ENCODE assay signal across 8 cellular contexts in genomic region chr4:6308890-6309643, GRCh38. TPM values are rescaled to one million over a fixed set of nuclear protein-coding genes. Genes with fewer than 3 reads are reported as not detected.
DNase-seq lines count a peak whose midpoint lies in the region; ATAC-seq and TF ChIP-seq lines count a peak whose summit lies in the region.

No MANE protein-coding gene starts in this region.

- no peak for TF ChIP-seq POLR2A in prostate gland (IDR thresholded peaks at IDR 0.05)

- 0 out of 2 replicates have a peak overlapping the region, but pooled peaks have one; percentile 12 for H3K27ac ChIP-seq in Panc1 (ENCODE audit: low read length)
- no peak overlapping the region for H3K27ac ChIP-seq in foreskin keratinocyte
- H3K27ac ChIP-seq in prostate gland: peak overlapping the region in 1 of 2 donors; percentile 42

- POLR2A ChIA-PET in Panc1 (lab: Charles Lee): no interaction called here

- H3K9me3 ChIP-seq in ES-I3 (ENCODE audit: control insufficient read depth, insufficient read depth, low read length) (no peaks in the 10 kb centered on the region), Panc1 (ENCODE audit: control insufficient read depth, insufficient read depth, low read depth, low read length) (no peaks in the 10 kb centered on the region), prostate gland (no peaks in the 10 kb centered on the region)

- CTCF ChIA-PET in Panc1 (lab: Charles Lee): interaction anchor here (1.1 to 1.3 kb wide), 2 partner anchors 25 to 45 kb away, joined by 3 read pairs; no protein-coding TSS in a partner anchor

- no TSS peak for BruUV-seq in Panc1 (replicated peaks; lab: Mats Ljungman, UMichigan)

- H3K4me1 ChIP-seq in ES-I3 (ENCODE audit: insufficient read depth, low read length) (no peaks in the 10 kb centered on the region), Panc1 (ENCODE audit: control insufficient read depth, insufficient read depth, low read length) (peaks cover 7% of the 10 kb centered on the region; the same call in 1 of the 2 replicates), foreskin keratinocyte (no peaks in the 10 kb centered on the region), prostate gland (replicated peaks) (no peaks in the 10 kb centered on the region)

- peak overlapping the region; percentile 45 to 52 for H3K4me3 ChIP-seq in Panc1 (ENCODE audit: low read depth in 2 of 2, low read length in 2 of 2)
- H3K4me3 ChIP-seq in prostate gland: peak overlapping the region; percentile 32 to 43

- H3K36me3 ChIP-seq in ES-I3 (ENCODE audit: insufficient read depth, low read length) (no peaks in the 10 kb centered on the region), Panc1 (ENCODE audit: control insufficient read depth, insufficient read depth, low read length) (no peaks in the 10 kb centered on the region), prostate gland (no peaks in the 10 kb centered on the region)

- H3K27me3 ChIP-seq in Panc1 (ENCODE audit: control insufficient read depth, insufficient read depth, low read length) (no peaks in the 10 kb centered on the region), foreskin keratinocyte (peaks cover 39% of the 10 kb centered on the region), prostate gland (replicated peaks; ENCODE audit: insufficient read depth) (no peaks in the 10 kb centered on the region)

- ATAC-seq in Panc1 (peak; percentile 93), foreskin keratinocyte (peak; percentile 35), GM19397 (IDR thresholded peaks at IDR 0.05; ENCODE audit: unreplicated experiment) (no peak), HG03342 (IDR thresholded peaks at IDR 0.05; ENCODE audit: unreplicated experiment) (no peak)

- 9% methylated on average over 28 of the region's 65 CpGs for WGBS in prostate gland

- H3K9ac ChIP-seq in ES-I3 (ENCODE audit: low read depth, low read length): peak overlapping the region; percentile 56

- TF ChIP-seq CTCF in Panc1 (IDR thresholded peaks at IDR 0.05) (no peak; the same call in 1 of the 2 replicates), foreskin keratinocyte (conservative IDR thresholded peaks at IDR 0.05) (peak; percentile 15), prostate gland (IDR thresholded peaks at IDR 0.05) (peak in 2 of 4 experiments; percentile 12 to 33)

- DNase-seq in Panc1 (ENCODE audit: low read depth, low spot score) (no peak), foreskin keratinocyte (no peak), prostate gland (ENCODE audit: low spot score) (no peak), NCI-H2107 (lab: John Stamatoyannopoulos, UW) (no peak), 8988T (no peak)

- intact Hi-C loops in Panc1 (cut with micrococcal nuclease; ENCODE audit: unreplicated experiment) (no loop called here), prostate gland (cut with DNase I) (no loop called here)

- in situ Hi-C loops in Panc1 (cut with HindIII; ENCODE audit: low pct_unique_long_range_greater_than_20kb, low sequenced_read_pairs): no loop called here

RNA-seq across cellular contexts. Expression of gene WFS1, which starts 39.4 kb away (rescaled TPM):
- total RNA-seq in Panc1 (2021; ENCODE audit: unreplicated experiment) (67.5 TPM), foreskin keratinocyte (9.8 and 11.0 TPM in 2 replicates), prostate gland (100 to 1,000 TPM in 1 of 2 donors, 10 to 100 TPM in 1; 53.4 to 169 TPM)
- polyA plus RNA-seq in Panc1 (2012; ENCODE audit: insufficient read length): 91.6 TPM
- polyA plus RNA-seq in foreskin keratinocyte: 9.7 and 10.8 TPM in 2 replicates

Comparison
In these comparisons a context has a peak if more than half of its experiments do, and no peak if none do; other contexts are left out.
1. ATAC-seq: peak in Panc1 (single experiment) and foreskin keratinocyte (single experiment); none in GM19397 (single experiment) and HG03342 (single experiment).